ENCODE assay signal across 19 cellular contexts in the genomic region with DNA sequence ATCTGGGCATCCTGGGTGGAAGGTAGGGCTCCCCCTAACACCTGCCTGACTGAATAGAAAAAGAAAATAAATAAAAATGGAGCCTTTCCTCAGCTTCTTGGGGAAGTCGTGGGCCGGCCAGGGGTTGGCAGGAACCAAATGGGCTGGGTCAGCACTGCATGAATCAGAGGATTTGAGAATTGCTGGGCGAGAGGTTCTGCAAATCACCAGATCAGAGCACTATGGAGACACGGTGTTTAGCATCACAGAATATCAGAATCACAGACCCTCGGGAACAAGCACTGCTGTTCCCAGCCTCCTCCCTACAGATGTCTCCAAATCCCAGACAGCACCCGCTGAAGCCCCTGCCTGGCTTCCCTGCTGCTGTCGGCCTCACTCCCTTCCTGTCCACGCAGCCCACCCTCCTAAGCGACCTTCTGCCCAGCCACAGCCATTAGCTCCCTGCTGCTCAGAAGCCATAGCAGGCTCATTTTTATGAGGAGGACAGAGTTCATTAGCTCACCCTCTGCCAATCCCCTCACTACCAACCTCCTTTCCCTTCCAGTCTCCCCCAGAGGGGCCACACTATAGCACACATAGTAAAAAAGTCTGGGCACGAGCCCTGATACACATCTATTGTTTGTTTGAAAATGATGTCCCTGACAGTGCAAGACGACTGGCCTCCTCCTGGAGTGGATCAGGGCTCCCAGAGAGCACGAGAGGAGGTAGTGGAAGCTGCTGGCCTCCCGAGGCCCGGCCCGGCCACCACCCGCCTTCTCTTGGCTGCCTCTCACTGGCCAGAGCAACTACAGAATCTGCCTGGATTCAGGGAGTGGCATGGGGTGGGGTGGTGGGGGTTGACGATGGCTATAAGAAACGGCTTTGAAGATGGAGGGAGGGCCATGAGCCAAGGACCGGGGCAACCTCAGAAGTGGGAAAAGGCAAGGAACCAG.
DNase-seq lines count a peak whose midpoint lies in the region; ATAC-seq and TF ChIP-seq lines count a peak whose summit lies in the region.
"Had no signal": no experiment of that assay in that cellular context is flagged by ENCODE, and none has a peak within 500 bp of the region (broad histone marks: within the 10 kb centered on the region; RNA-seq: fewer than 3 reads in every experiment).

No MANE protein-coding gene starts in this region.

- BruUV-seq in OCI-LY7 (replicated peaks; lab: Mats Ljungman, UMichigan): no TSS peak

- peak overlapping the region; percentile 33 for H3K27ac ChIP-seq in OCI-LY7 (ENCODE audit: low read depth, low read length, poor library complexity, severe bottlenecking)
- H3K27ac ChIP-seq in endodermal cell (ENCODE audit: low read depth, low read length): no peak overlapping the region
- H3K27ac ChIP-seq: esophagus muscularis mucosa, heart right ventricle, pancreas, uterus had no signal

- H3K4me3 Mint-ChIP-seq in endodermal cell: no peak overlapping the region

- H3K27me3 ChIP-seq in endodermal cell (ENCODE audit: control insufficient read depth, insufficient read depth, low read length, poor library complexity, severe bottlenecking): no peaks in the 10 kb centered on the region
- H3K27me3 ChIP-seq: esophagus muscularis mucosa, heart right ventricle, pancreas, uterus had no signal

- H3K4me3 ChIP-seq in OCI-LY7 (ENCODE audit: low read depth, low read length, poor library complexity, severe bottlenecking): peak overlapping the region; percentile 17
- H3K4me3 ChIP-seq in endodermal cell (ENCODE audit: low read length): no peak overlapping the region
- H3K4me3 ChIP-seq: esophagus muscularis mucosa, heart right ventricle, mucosa of descending colon, pancreas, uterus had no signal

- DNase-seq in activated naive CD4-positive, alpha-beta T cell treated with anti-CD3 and anti-CD28 coated beads, Interleukin-2, amount 50 U/mL, for 72 hours (ENCODE audit: low spot score in 2 of 2): no peak
- DNase-seq in activated naive CD4-positive, alpha-beta T cell treated with Interleukin-2 at 50 U/mL for 16 hours: no peak
- DNase-seq in OCI-LY7 (ENCODE audit: low spot score) (no peak), endodermal cell (peak; percentile 40), retina (peak; percentile 44), GM20000 (ENCODE audit: low spot score) (no peak), cerebellar nuclear complex (lab: John Stamatoyannopoulos, UW) (no peak)
- DNase-seq: activated CD4-positive, alpha-beta T cell treated with anti-CD3 and anti-CD28 coated beads, Interleukin-2, amount 50 U/mL, for 4 hours; cortex of kidney; heart right ventricle; NCI-H1436; NCI-H226; T1000; uterus had no signal

- H3K9me2 ChIP-seq in OCI-LY7 (ENCODE audit: insufficient read depth, low read length): no peaks in the 10 kb centered on the region

- H3K36me3 Mint-ChIP-seq in activated naive CD4-positive, alpha-beta T cell treated with anti-CD3 and anti-CD28 coated beads, Interleukin-2, amount 50 U/mL, for 72 hours: peaks cover 0 to under 1% of the 10 kb centered on the region in 2 donors
- H3K36me3 Mint-ChIP-seq in endodermal cell (ENCODE audit: low read depth): no peaks in the 10 kb centered on the region

- intact Hi-C loops in OCI-LY7 (cut with micrococcal nuclease; ENCODE audit: unreplicated experiment): no loop called here

- no peaks in the 10 kb centered on the region for H3K27me3 Mint-ChIP-seq in endodermal cell (ENCODE audit: insufficient read depth)

- H4K20me1 ChIP-seq in OCI-LY7 (ENCODE audit: insufficient read depth, low read length): no peaks in the 10 kb centered on the region

- POLR2A ChIA-PET in OCI-LY7 (lab: Charles Lee): no interaction called here

- CTCF ChIA-PET in OCI-LY7 (lab: Charles Lee; ENCODE audit: unreplicated experiment): no interaction called here

- ATAC-seq in activated naive CD4-positive, alpha-beta T cell treated with anti-CD3 and anti-CD28 coated beads, Interleukin-2, amount 50 U/mL, for 72 hours: no peak
- no peak for ATAC-seq in HG02610 (IDR thresholded peaks at IDR 0.05; ENCODE audit: unreplicated experiment)
- ATAC-seq: stimulated activated naive CD8-positive, alpha-beta T cell treated with anti-CD3 and anti-CD28 coated beads, Interleukin-15, Interleukin-2, amounts not matched to agents 100 U/mL and 50 U/mL, for 24 hours had no signal

- peak overlapping the region; percentile 65 for H3K4me2 ChIP-seq in OCI-LY7 (ENCODE audit: low read length)

- H3K27ac Mint-ChIP-seq in activated naive CD4-positive, alpha-beta T cell treated with anti-CD3 and anti-CD28 coated beads, Interleukin-2, amount 50 U/mL, for 72 hours: peak overlapping the region; percentile 69 to 82
- H3K27ac Mint-ChIP-seq in endodermal cell: no peak overlapping the region

- H2AFZ ChIP-seq in OCI-LY7 (ENCODE audit: low read length): peak overlapping the region; percentile 80; the same call in 1 of the 2 replicates

- no peaks in the 10 kb centered on the region for H3K9me3 Mint-ChIP-seq in activated naive CD4-positive, alpha-beta T cell treated with anti-CD3 and anti-CD28 coated beads, Interleukin-2, amount 50 U/mL, for 72 hours
- no peaks in the 10 kb centered on the region for H3K9me3 Mint-ChIP-seq in endodermal cell

- 81 to 90% methylated on average over 12 to 19 of the region's 19 CpGs for WGBS in endodermal cell (ENCODE audit: insufficient coverage in 1 of 2, insufficient read length in 1 of 2), 2 experiments

- H3K9me3 ChIP-seq in OCI-LY7 (ENCODE audit: low read length): no peaks in the 10 kb centered on the region
- no peaks in the 10 kb centered on the region for H3K9me3 ChIP-seq in endodermal cell (ENCODE audit: control insufficient read depth, low read length)
- H3K9me3 ChIP-seq: esophagus muscularis mucosa, heart right ventricle, mucosa of descending colon, pancreas, uterus had no signal

- peaks cover 6% of the 10 kb centered on the region for H3K4me1 Mint-ChIP-seq in endodermal cell

- H3K4me1 ChIP-seq in OCI-LY7 (ENCODE audit: insufficient read depth, low read length, poor library complexity, severe bottlenecking) (peaks cover 17% of the 10 kb centered on the region), endodermal cell (ENCODE audit: control insufficient read depth, insufficient read depth, low read length) (no peaks in the 10 kb centered on the region)
- H3K4me1 ChIP-seq: pancreas, uterus had no signal

- H3K9ac ChIP-seq in endodermal cell (ENCODE audit: extremely low read depth, low read length, poor library complexity, severe bottlenecking): no peak overlapping the region

- H3K79me2 ChIP-seq in OCI-LY7 (ENCODE audit: insufficient read depth, low read depth, low read length): no peaks in the 10 kb centered on the region

- H3K36me3 ChIP-seq in OCI-LY7 (ENCODE audit: insufficient read depth, low read length): no peaks in the 10 kb centered on the region
- H3K36me3 ChIP-seq in endodermal cell (ENCODE audit: control insufficient read depth, insufficient read depth, low read length): no peaks in the 10 kb centered on the region
- H3K36me3 ChIP-seq: esophagus muscularis mucosa, heart right ventricle, pancreas, uterus had no signal

- TF ChIP-seq CTCF in OCI-LY7 (conservative IDR thresholded peaks at IDR 0.05; ENCODE audit: low read length): no peak
- TF ChIP-seq CTCF in endodermal cell (conservative IDR thresholded peaks at IDR 0.05): no peak
- no peak for TF ChIP-seq CTCF in GM20000 (IDR thresholded peaks at IDR 0.05; ENCODE audit: extremely low read depth, missing control alignments)

Comparison
In these comparisons a context has a peak if more than half of its experiments do, and no peak if none do; other contexts are left out.
1. DNase-seq: peak in endodermal cell (single experiment) and retina (single experiment); none in activated naive CD4-positive, alpha-beta T cell treated with anti-CD3 and anti-CD28 coated beads, Interleukin-2, amount 50 U/mL, for 72 hours (0 of 2), activated naive CD4-positive, alpha-beta T cell treated with Interleukin-2 at 50 U/mL for 16 hours (single experiment), OCI-LY7 (single experiment), GM20000 (single experiment) and cerebellar nuclear complex (0 of 2).